In genomic region chr14:67943947-67944346, GRCh38 we compare ENCODE assay signal across 8 cellular contexts.
DNase-seq lines count a peak whose midpoint lies in the region; ATAC-seq and TF ChIP-seq lines count a peak whose summit lies in the region.

No MANE protein-coding gene starts in this region.

- H3K4me3 Mint-ChIP-seq in activated CD4-positive, alpha-beta T cell treated with anti-CD3 and anti-CD28 coated beads, Interleukin-2, amount 10 ng/mL, durations not matched to agents 7 days and 5 days = no peak overlapping the region
- H3K4me3 Mint-ChIP-seq in neural progenitor cell = no peak overlapping the region
- peak overlapping the region; percentile 0 for H3K4me3 Mint-ChIP-seq in type B pancreatic cell

- DNase-seq in CD1c-positive myeloid dendritic cell (ENCODE audit: extremely low spot score) (peak; percentile 81), HCEC 1CT (peak; percentile 75), NCI-H460 (ENCODE audit: extremely low read depth, low read depth) (peak; percentile 70), fibroblast of the aortic adventitia (ENCODE audit: low read depth) (peak; percentile 96), neural progenitor cell (ENCODE audit: low spot score) (peak; percentile 92), type B pancreatic cell (ENCODE audit: extremely low spot score, unreplicated experiment) (peak; percentile 76)
- DNase-seq in activated CD4-positive, alpha-beta T cell treated with anti-CD3 and anti-CD28 coated beads, Interleukin-2, amount 10 ng/mL, durations not matched to agents 7 days and 5 days = peak; percentile 63

- CTCF ChIA-PET in activated CD4-positive, alpha-beta T cell treated with anti-CD3 and anti-CD28 coated beads, Interleukin-2, amount 10 ng/mL, durations not matched to agents 7 days and 5 days (lab: Charles Lee) = interaction anchor here (0.6 to 2.9 kb wide), 12 partner anchors 9 to 924 kb away, joined by 3 to 15 read pairs (median 4); no protein-coding TSS in a partner anchor

- no peaks in the 10 kb centered on the region for H3K27me3 ChIP-seq in neural progenitor cell

- no peaks in the 10 kb centered on the region for H3K36me3 Mint-ChIP-seq in activated CD4-positive, alpha-beta T cell treated with anti-CD3 and anti-CD28 coated beads, Interleukin-2, amount 10 ng/mL, durations not matched to agents 7 days and 5 days (ENCODE audit: low read depth)
- peaks cover 2% of the 10 kb centered on the region for H3K36me3 Mint-ChIP-seq in neural progenitor cell
- peaks cover under 1% of the 10 kb centered on the region for H3K36me3 Mint-ChIP-seq in type B pancreatic cell

- no peaks in the 10 kb centered on the region for H3K79me2 ChIP-seq in neural progenitor cell (ENCODE audit: low read depth)

- peaks cover 3% of the 10 kb centered on the region for H4K20me1 ChIP-seq in neural progenitor cell (ENCODE audit: low read depth)

- no peak overlapping the region for H2AFZ ChIP-seq in neural progenitor cell (replicated peaks)

- H3K9ac ChIP-seq in neural progenitor cell = no peak overlapping the region

- H3K9me3 Mint-ChIP-seq in activated CD4-positive, alpha-beta T cell treated with anti-CD3 and anti-CD28 coated beads, Interleukin-2, amount 10 ng/mL, durations not matched to agents 7 days and 5 days = no peaks in the 10 kb centered on the region
- H3K9me3 Mint-ChIP-seq in neural progenitor cell (peaks cover under 1% of the 10 kb centered on the region), type B pancreatic cell (no peaks in the 10 kb centered on the region)

- H3K27me3 Mint-ChIP-seq in activated CD4-positive, alpha-beta T cell treated with anti-CD3 and anti-CD28 coated beads, Interleukin-2, amount 10 ng/mL, durations not matched to agents 7 days and 5 days = no peaks in the 10 kb centered on the region
- H3K27me3 Mint-ChIP-seq in neural progenitor cell (ENCODE audit: insufficient read depth, low read depth) (no peaks in the 10 kb centered on the region), type B pancreatic cell (no peaks in the 10 kb centered on the region)

- H3F3A ChIP-seq in neural progenitor cell (ENCODE audit: low read depth) = peaks cover 24% of the 10 kb centered on the region

- POLR2A ChIA-PET in activated CD4-positive, alpha-beta T cell treated with anti-CD3 and anti-CD28 coated beads, Interleukin-2, amount 10 ng/mL, durations not matched to agents 7 days and 5 days (lab: Charles Lee) = no interaction called here

- H3K4me3 ChIP-seq in fibroblast of the aortic adventitia (ENCODE audit: low read depth, low read length) (no peak overlapping the region), neural progenitor cell (no peak overlapping the region)

- no peaks in the 10 kb centered on the region for H3K9me3 ChIP-seq in neural progenitor cell (ENCODE audit: low read depth)

- H3K27ac Mint-ChIP-seq in activated CD4-positive, alpha-beta T cell treated with anti-CD3 and anti-CD28 coated beads, Interleukin-2, amount 10 ng/mL, durations not matched to agents 7 days and 5 days = no peak overlapping the region
- H3K27ac Mint-ChIP-seq in neural progenitor cell (peak overlapping the region; percentile 87), type B pancreatic cell (peak overlapping the region; percentile 46)

- no peak overlapping the region for H3K4me2 ChIP-seq in neural progenitor cell

- no peak for ATAC-seq in HG03460 (IDR thresholded peaks at IDR 0.05; ENCODE audit: unreplicated experiment)

- no peaks in the 10 kb centered on the region for H3K4me1 Mint-ChIP-seq in activated CD4-positive, alpha-beta T cell treated with anti-CD3 and anti-CD28 coated beads, Interleukin-2, amount 10 ng/mL, durations not matched to agents 7 days and 5 days
- H3K4me1 Mint-ChIP-seq in neural progenitor cell = peaks cover 50% of the 10 kb centered on the region
- H3K4me1 Mint-ChIP-seq in type B pancreatic cell (ENCODE audit: unreplicated experiment) = peaks cover 57% of the 10 kb centered on the region

- no peak overlapping the region for H3K27ac ChIP-seq in neural progenitor cell

- peaks cover 40% of the 10 kb centered on the region for H3K4me1 ChIP-seq in neural progenitor cell

- H3K36me3 ChIP-seq in neural progenitor cell = no peaks in the 10 kb centered on the region

- TF ChIP-seq CTCF in fibroblast of the aortic adventitia (IDR thresholded peaks at IDR 0.05; ENCODE audit: insufficient read depth, low read length) = peak; percentile 62
- peak; percentile 90 for TF ChIP-seq CTCF in neural progenitor cell (IDR thresholded peaks at IDR 0.05)
- peak; percentile 89 for TF ChIP-seq CTCF in type B pancreatic cell (conservative IDR thresholded peaks at IDR 0.05)
